19 cellular contexts compared by ENCODE assay signal in the genomic region with DNA sequence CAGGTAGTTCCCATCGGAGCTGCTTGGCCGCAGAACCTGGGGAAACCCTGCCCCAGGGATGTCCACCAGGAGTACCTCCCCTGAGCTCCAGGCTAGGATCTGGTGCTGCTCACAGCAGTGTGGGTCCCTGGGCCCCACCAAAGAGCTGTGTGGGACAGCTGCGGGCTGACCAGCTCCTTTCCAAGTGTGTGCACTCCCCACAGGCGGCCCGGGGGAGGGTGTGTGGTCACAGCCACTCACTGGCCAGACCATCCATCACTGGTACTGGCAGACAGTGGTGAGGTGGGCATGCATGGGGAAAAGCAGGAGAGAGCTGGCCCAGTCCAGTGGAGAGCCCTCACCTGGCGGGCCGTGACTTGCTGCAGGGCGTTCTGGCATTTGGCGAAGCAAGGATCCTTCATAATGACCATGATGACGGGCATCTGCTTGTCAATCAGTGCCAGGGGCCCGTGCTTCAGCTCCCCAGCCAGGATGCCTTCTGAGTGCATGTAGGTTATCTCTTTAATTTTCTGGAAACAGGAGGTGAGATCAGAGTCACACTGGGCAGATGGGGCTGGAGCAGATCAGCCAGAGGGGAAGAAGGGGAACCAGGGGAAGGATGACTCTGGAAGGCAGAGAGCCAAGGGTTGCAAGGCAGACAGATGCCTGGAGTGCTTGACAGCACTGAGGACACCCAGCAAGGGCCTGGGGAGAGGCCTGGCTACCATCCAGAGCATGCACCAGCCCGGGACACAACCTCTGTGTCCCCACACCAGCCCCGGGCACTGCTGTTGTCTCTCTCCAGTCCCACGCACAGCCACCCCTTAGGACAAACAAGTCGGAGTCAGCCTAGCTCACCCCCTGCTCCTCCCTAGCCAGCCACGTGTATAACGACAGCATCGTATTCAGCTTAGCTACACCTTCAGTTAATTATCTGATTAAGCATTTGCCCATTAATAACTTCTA. TPM values are rescaled to one million over a fixed set of nuclear protein-coding genes. Genes with fewer than 3 reads are reported as not detected.
DNase-seq lines count a peak whose midpoint lies in the region; ATAC-seq and TF ChIP-seq lines count a peak whose summit lies in the region.
"Had no signal": no experiment of that assay in that cellular context is flagged by ENCODE, and none has a peak within 500 bp of the region (broad histone marks: within the 10 kb centered on the region; RNA-seq: fewer than 3 reads in every experiment).

No MANE protein-coding gene starts in this region.

- ATAC-seq in Right ventricle myocardium inferior (peak; percentile 20), right cardiac atrium (no peak), RWPE2 (ENCODE audit: low read depth) (peak; percentile 43; the same call in 2 of the 3 replicates), lower lobe of right lung (peak; percentile 4 to 17), HG02981 (IDR thresholded peaks at IDR 0.05; ENCODE audit: unreplicated experiment) (no peak)
- ATAC-seq in stimulated activated memory B cell treated with anti-CD40 and anti-IgM and Interleukin-4, amounts not matched to agents 10 μg/mL and 1 μg/mL and 100 μg/mL, for 72 hours = peak; percentile 37
- ATAC-seq in activated naive CD4-positive, alpha-beta T cell treated with anti-CD3 and anti-CD28 coated beads, Interleukin-2, amount 50 U/mL, for 72 hours = no peak

- no peak overlapping the region for H3K4me3 Mint-ChIP-seq in stimulated activated memory B cell treated with anti-CD40 and anti-IgM and Interleukin-4, amounts not matched to agents 10 μg/mL and 1 μg/mL and 100 μg/mL, for 72 hours

- no peak for TF ChIP-seq CTCF in RWPE2 (IDR thresholded peaks at IDR 0.05; ENCODE audit: poor library complexity, severe bottlenecking)
- TF ChIP-seq CTCF in lower lobe of right lung (IDR thresholded peaks at IDR 0.05) = no peak

- no peak for DNase-seq in Right ventricle myocardium inferior (ENCODE audit: missing footprints)
- DNase-seq in right cardiac atrium = no peak
- DNase-seq in RWPE2 (ENCODE audit: low spot score) = no peak
- DNase-seq in lower lobe of right lung = no peak
- DNase-seq in SIG-M5 (lab: John Stamatoyannopoulos, UW) = no peak
- DNase-seq in activated naive CD4-positive, alpha-beta T cell treated with anti-CD3 and anti-CD28 coated beads, Interleukin-2, amount 50 U/mL, for 72 hours (ENCODE audit: low spot score in 2 of 2) = no peak
- DNase-seq: AML-193; DMS79; Karpas-422; MV-4-11; NCI-H1105 treated with DMSO at 0.1 percent for 48 hours; NCI-H2029 treated with DMSO at 0.1 percent for 48 hours; NCI-H226; NCI-H510A treated with DMSO at 0.1 percent for 48 hours; NCI-H774; NK-92 treated with Interleukin-12 subunit alpha and Interleukin-12 subunit beta, amount 100 ng/mL, for 24 hours had no signal

- H3K36me3 ChIP-seq in RWPE2 (ENCODE audit: low read depth) (no peaks in the 10 kb centered on the region), lower lobe of right lung (peaks cover 11% of the 10 kb centered on the region)

- H3K36me3 Mint-ChIP-seq in stimulated activated memory B cell treated with anti-CD40 and anti-IgM and Interleukin-4, amounts not matched to agents 10 μg/mL and 1 μg/mL and 100 μg/mL, for 72 hours = no peaks in the 10 kb centered on the region
- H3K36me3 Mint-ChIP-seq in activated naive CD4-positive, alpha-beta T cell treated with anti-CD3 and anti-CD28 coated beads, Interleukin-2, amount 50 U/mL, for 72 hours = no peaks in the 10 kb centered on the region

- intact Hi-C loops in Right ventricle myocardium inferior (cut with DNase I) = no loop called here
- intact Hi-C loops in right cardiac atrium (cut with DNase I) = no loop called here
- intact Hi-C loops in lower lobe of right lung (cut with DNase I) = no loop called here

- H3K27ac ChIP-seq in right cardiac atrium (ENCODE audit: low read length) (no peak overlapping the region), RWPE2 (ENCODE audit: poor library complexity, severe bottlenecking) (no peak overlapping the region), lower lobe of right lung (no peak overlapping the region)
- H3K27ac ChIP-seq: C4-2B had no signal

- 81% methylated on average over 18 of the region's 18 CpGs for WGBS in right cardiac atrium

- H3K27ac Mint-ChIP-seq in stimulated activated memory B cell treated with anti-CD40 and anti-IgM and Interleukin-4, amounts not matched to agents 10 μg/mL and 1 μg/mL and 100 μg/mL, for 72 hours = no peak overlapping the region
- no peak overlapping the region for H3K27ac Mint-ChIP-seq in activated naive CD4-positive, alpha-beta T cell treated with anti-CD3 and anti-CD28 coated beads, Interleukin-2, amount 50 U/mL, for 72 hours

- H3K9me3 ChIP-seq in right cardiac atrium (ENCODE audit: control insufficient read depth, low read length) (no peaks in the 10 kb centered on the region), RWPE2 (ENCODE audit: severe bottlenecking) (peaks cover 3% of the 10 kb centered on the region), lower lobe of right lung (no peaks in the 10 kb centered on the region)

- H3K4me1 Mint-ChIP-seq in stimulated activated memory B cell treated with anti-CD40 and anti-IgM and Interleukin-4, amounts not matched to agents 10 μg/mL and 1 μg/mL and 100 μg/mL, for 72 hours = no peaks in the 10 kb centered on the region

- H3K27me3 ChIP-seq in right cardiac atrium (ENCODE audit: control insufficient read depth, insufficient read depth) = no peaks in the 10 kb centered on the region
- H3K27me3 ChIP-seq in RWPE2 (ENCODE audit: insufficient read depth, poor library complexity, severe bottlenecking) = no peaks in the 10 kb centered on the region
- H3K27me3 ChIP-seq in lower lobe of right lung (ENCODE audit: low read depth) = no peaks in the 10 kb centered on the region

- H3K4me1 ChIP-seq in right cardiac atrium (ENCODE audit: control insufficient read depth, insufficient read depth, low read length) (no peaks in the 10 kb centered on the region), RWPE2 (ENCODE audit: insufficient read depth, poor library complexity, severe bottlenecking) (no peaks in the 10 kb centered on the region), lower lobe of right lung (no peaks in the 10 kb centered on the region)

- H3K4me3 ChIP-seq in right cardiac atrium (ENCODE audit: low read length) (no peak overlapping the region), RWPE2 (ENCODE audit: severe bottlenecking) (no peak overlapping the region), lower lobe of right lung (no peak overlapping the region)

- no peaks in the 10 kb centered on the region for H3K9me3 Mint-ChIP-seq in stimulated activated memory B cell treated with anti-CD40 and anti-IgM and Interleukin-4, amounts not matched to agents 10 μg/mL and 1 μg/mL and 100 μg/mL, for 72 hours
- no peaks in the 10 kb centered on the region for H3K9me3 Mint-ChIP-seq in activated naive CD4-positive, alpha-beta T cell treated with anti-CD3 and anti-CD28 coated beads, Interleukin-2, amount 50 U/mL, for 72 hours

- H3K27me3 Mint-ChIP-seq in stimulated activated memory B cell treated with anti-CD40 and anti-IgM and Interleukin-4, amounts not matched to agents 10 μg/mL and 1 μg/mL and 100 μg/mL, for 72 hours = no peaks in the 10 kb centered on the region

RNA-seq across cellular contexts. Expression of a gene that starts 12.8 kb away (rescaled TPM):
- total RNA-seq in Right ventricle myocardium inferior = 41.7 TPM
- total RNA-seq in right cardiac atrium = 10 to 100 TPM; 43.6 to 47.4 (median 46.1) TPM
- 20.1 TPM for polyA plus RNA-seq in right cardiac atrium
- 43.1 TPM for total RNA-seq in lower lobe of right lung
- total RNA-seq in activated naive CD4-positive, alpha-beta T cell treated with anti-CD3 and anti-CD28 coated beads, Interleukin-2, amount 50 U/mL, for 72 hours = 10 to 100 TPM; 32.3 to 35.9 TPM

RNA-seq across cellular contexts. Expression of a gene that starts 48.4 kb away (rescaled TPM):
- total RNA-seq in Right ventricle myocardium inferior (15.3 TPM), right cardiac atrium (10 to 100 TPM in 1 of 4 donors, 1 to 10 TPM in 3; 2.3 to 25.6 (median 7.0) TPM), lower lobe of right lung (13.4 TPM)
- 5.7 TPM for polyA plus RNA-seq in right cardiac atrium
- total RNA-seq in activated naive CD4-positive, alpha-beta T cell treated with anti-CD3 and anti-CD28 coated beads, Interleukin-2, amount 50 U/mL, for 72 hours = under 1 TPM; 0.36 to 0.45 TPM

Comparison
In these comparisons a context has a peak if more than half of its experiments do, and no peak if none do; other contexts are left out.
1. ATAC-seq: peak in Right ventricle myocardium inferior (single experiment), RWPE2 (single experiment), lower lobe of right lung (2 of 2) and stimulated activated memory B cell treated with anti-CD40 and anti-IgM and Interleukin-4, amounts not matched to agents 10 μg/mL and 1 μg/mL and 100 μg/mL, for 72 hours (single experiment); none in right cardiac atrium (0 of 2), HG02981 (single experiment) and activated naive CD4-positive, alpha-beta T cell treated with anti-CD3 and anti-CD28 coated beads, Interleukin-2, amount 50 U/mL, for 72 hours (0 of 2).